29 cellular contexts compared by ENCODE assay signal in genomic region chr4:67292045-67292444, GRCh38.
"Had no signal": no experiment of that assay in that cellular context is flagged by ENCODE, and none has a peak within 500 bp of the region (broad histone marks: within the 10 kb centered on the region; RNA-seq: fewer than 3 reads in every experiment).

No MANE protein-coding gene starts in this region.

- H3K27me3 Mint-ChIP-seq: activated CD4-positive, alpha-beta T cell treated with anti-CD3 and anti-CD28 coated beads for 36 hours; activated naive CD4-positive, alpha-beta T cell treated with anti-CD3 and anti-CD28 coated beads, Interleukin-2, amount 50 U/mL, for 24 hours; activated T-cell treated with anti-CD3 and anti-CD28 coated beads, Interleukin-2, amount 50 U/mL, for 24 hours; brain; T-cell had no signal

- H3K9me3 Mint-ChIP-seq: activated naive CD4-positive, alpha-beta T cell treated with anti-CD3 and anti-CD28 coated beads, Interleukin-2, amount 50 U/mL, for 24 hours; activated T-cell treated with anti-CD3 and anti-CD28 coated beads, Interleukin-2, amount 50 U/mL, for 24 hours; activated T-helper 1 cell treated with anti-CD3 and anti-CD28 coated beads, Interleukin-12 subunit alpha, Interleukin-12 subunit beta, Interleukin-2, Interleukin-4 antibody, amounts not matched to agents 30 ng/mL and 10 ng/mL and 1 ng/mL, durations not matched to agents 14 hours and 24 hours and 36 hours; T-cell had no signal

- H3K36me3 ChIP-seq: cardiac muscle cell, WERI-Rb-1 had no signal

- ATAC-seq: activated CD4-positive, alpha-beta T cell treated with anti-CD3 and anti-CD28 coated beads for 36 hours; activated CD8-positive, alpha-beta T cell treated with anti-CD3 and anti-CD28 coated beads, Interleukin-2, amount 10 ng/mL, durations not matched to agents 7 days and 5 days; Right ventricle myocardium inferior; T-cell had no signal

- H3K27me3 ChIP-seq: cardiac muscle cell had no signal

- FAIRE-seq: astrocyte, colon, TTC549 had no signal

- DNase-seq: activated CD4-positive, alpha-beta T cell treated with anti-CD3 and anti-CD28 coated beads for 36 hours; activated CD8-positive, alpha-beta memory T cell treated with anti-CD3 and anti-CD28 coated beads, Interleukin-2, amount 50 U/mL, for 48 hours; activated CD8-positive, alpha-beta T cell treated with anti-CD3 and anti-CD28 coated beads, Interleukin-2, amount 10 ng/mL, durations not matched to agents 7 days and 5 days; activated effector memory CD4-positive, alpha-beta T cell treated with Interleukin-2 at 50 U/mL for 16 hours; activated naive CD4-positive, alpha-beta T cell; activated T-cell treated with anti-CD3 and anti-CD28 coated beads, Interleukin-2, amount 50 U/mL, for 24 hours; KBM-7; MM.1S; NCI-H1105; NCI-H1436 treated with DMSO at 0.1 percent for 48 hours; NCI-H187 treated with DMSO at 0.1 percent for 48 hours; NCI-H2171; NCI-H2227 treated with DMSO at 0.1 percent for 48 hours; NCI-H446 treated with DMSO at 0.1 percent for 48 hours; NCI-H526 treated with DMSO at 0.1 percent for 48 hours; NK-92 treated with Interleukin-12 subunit alpha and Interleukin-12 subunit beta, amount 100 ng/mL, for 24 hours; T-cell; T-helper 2 cell; T1000; WERI-Rb-1 had no signal

- H3K36me3 Mint-ChIP-seq: activated naive CD4-positive, alpha-beta T cell treated with anti-CD3 and anti-CD28 coated beads, Interleukin-2, amount 50 U/mL, for 24 hours; brain; T-cell had no signal

- H3K4me1 Mint-ChIP-seq: activated CD4-positive, alpha-beta T cell treated with anti-CD3 and anti-CD28 coated beads for 36 hours; activated naive CD4-positive, alpha-beta T cell treated with anti-CD3 and anti-CD28 coated beads, Interleukin-2, amount 50 U/mL, for 24 hours; T-cell had no signal

- H3K4me3 Mint-ChIP-seq: activated CD4-positive, alpha-beta T cell treated with anti-CD3 and anti-CD28 coated beads for 36 hours; activated CD8-positive, alpha-beta T cell treated with anti-CD3 and anti-CD28 coated beads, Interleukin-2, amount 10 ng/mL, durations not matched to agents 7 days and 5 days; activated naive CD4-positive, alpha-beta T cell treated with anti-CD3 and anti-CD28 coated beads, Interleukin-2, amount 50 U/mL, for 24 hours; activated T-cell treated with anti-CD3 and anti-CD28 coated beads, Interleukin-2, amount 50 U/mL, for 24 hours; activated T-helper 1 cell treated with anti-CD3 and anti-CD28 coated beads, Interleukin-12 subunit alpha, Interleukin-12 subunit beta, Interleukin-2, Interleukin-4 antibody, amounts not matched to agents 30 ng/mL and 10 ng/mL and 1 ng/mL, durations not matched to agents 14 hours and 24 hours and 36 hours; brain; T-cell had no signal

- H3K27ac ChIP-seq: cardiac muscle cell, WERI-Rb-1 had no signal

- H3K27ac Mint-ChIP-seq: activated CD4-positive, alpha-beta T cell treated with anti-CD3 and anti-CD28 coated beads for 36 hours; activated CD8-positive, alpha-beta T cell treated with anti-CD3 and anti-CD28 coated beads, Interleukin-2, amount 10 ng/mL, durations not matched to agents 7 days and 5 days; activated naive CD4-positive, alpha-beta T cell treated with anti-CD3 and anti-CD28 coated beads, Interleukin-2, amount 50 U/mL, for 24 hours; activated T-cell treated with anti-CD3 and anti-CD28 coated beads, Interleukin-2, amount 50 U/mL, for 24 hours; activated T-helper 1 cell treated with anti-CD3 and anti-CD28 coated beads, Interleukin-12 subunit alpha, Interleukin-12 subunit beta, Interleukin-2, Interleukin-4 antibody, amounts not matched to agents 30 ng/mL and 10 ng/mL and 1 ng/mL, durations not matched to agents 14 hours and 24 hours and 36 hours; brain; T-cell had no signal

- H3K4me3 ChIP-seq: cardiac muscle cell, SK-N-MC had no signal
